In genomic region chr10:6130851-6131470, GRCh38 we compare ENCODE assay signal across 16 cellular contexts. TPM values are rescaled to one million over a fixed set of nuclear protein-coding genes. Genes with fewer than 3 reads are reported as not detected.
DNase-seq lines count a peak whose midpoint lies in the region; TF ChIP-seq lines count a peak whose summit lies in the region.
"Had no signal": no experiment of that assay in that cellular context is flagged by ENCODE, and none has a peak within 500 bp of the region (broad histone marks: within the 10 kb centered on the region; RNA-seq: fewer than 3 reads in every experiment).

No MANE protein-coding gene starts in this region.

- H4K20me1 ChIP-seq in smooth muscle cell (ENCODE audit: low read depth), result no peaks in the 10 kb centered on the region

- H3K27ac ChIP-seq in HEK293 (ENCODE audit: extremely low read depth, low read depth, low read length) (no peak overlapping the region), smooth muscle cell (ENCODE audit: low read depth) (peak overlapping the region; percentile 77)
- H3K27ac ChIP-seq: RWPE1 had no signal

- H3K9ac ChIP-seq in smooth muscle cell (ENCODE audit: low read depth), result no peak overlapping the region

- POLR2A ChIA-PET in HEK293 (lab: Yijun Ruan, JAX), result interaction anchor here (0.7 kb wide), 1 partner anchor 12 kb away, joined by 5 read pairs; no protein-coding TSS in a partner anchor

- no peaks in the 10 kb centered on the region for H3K4me1 ChIP-seq in HEK293 (ENCODE audit: control insufficient read depth, insufficient read depth, low read length)
- peaks cover 14% of the 10 kb centered on the region for H3K4me1 ChIP-seq in smooth muscle cell (ENCODE audit: low read depth)
- H3K4me1 ChIP-seq: BE2C had no signal

- H3K9me3 ChIP-seq in HEK293 (ENCODE audit: control insufficient read depth, insufficient read depth, low read depth, low read length) (no peaks in the 10 kb centered on the region), smooth muscle cell (replicated peaks; ENCODE audit: low read depth) (no peaks in the 10 kb centered on the region)
- H3K9me3 ChIP-seq: BE2C had no signal

- CTCF ChIA-PET in activated naive CD4-positive, alpha-beta T cell treated with anti-CD3 and anti-CD28 coated beads for 36 hours (lab: Charles Lee), result interaction anchor here (1.0 to 2.1 kb wide), 3 partner anchors 20 to 44 kb away, joined by 3 to 7 read pairs (median 3); no protein-coding TSS in a partner anchor
- CTCF ChIA-PET in HEK293 (lab: Yijun Ruan, JAX), result interaction anchor here (0.6 kb wide), 2 partner anchors 215 to 788 kb away, joined by 3 to 4 read pairs; no protein-coding TSS in a partner anchor

- WGBS in smooth muscle cell (ENCODE audit: low lambda C conversion rate), result 84% methylated on average over 7 of the region's 7 CpGs

- H3K4me2 ChIP-seq in smooth muscle cell, result peak overlapping the region; percentile 25

- no peak for DNase-seq in activated naive CD4-positive, alpha-beta T cell treated with anti-CD3 and anti-CD28 coated beads for 36 hours
- DNase-seq in activated naive CD4-positive, alpha-beta T cell (lab: John Stamatoyannopoulos, UW), result no peak
- DNase-seq in activated T-helper 2 cell treated with anti-CD3 and anti-CD28 coated beads, Interferon-gamma antibody, Interleukin-2, Interleukin-4, amounts not matched to agents 10 μg/mL and 5 μg/mL and 100 μg/mL, durations not matched to agents 14 hours and 24 hours and 36 hours (ENCODE audit: low spot score), result no peak
- no peak for DNase-seq in smooth muscle cell (lab: John Stamatoyannopoulos, UW; ENCODE audit: unreplicated experiment)
- no peak for DNase-seq in NCI-H446 treated with DMSO at 0.1 percent for 48 hours (lab: John Stamatoyannopoulos, UW)
- no peak for DNase-seq in HK-2 (ENCODE audit: unreplicated experiment)
- DNase-seq: BE2C; DMS79; H7; NCI-H187; NCI-H69; NK-92 treated with Interleukin-12 subunit alpha and Interleukin-12 subunit beta, amount 100 ng/mL, for 24 hours had no signal

- intact Hi-C loops in activated naive CD4-positive, alpha-beta T cell treated with anti-CD3 and anti-CD28 coated beads for 36 hours (cut with micrococcal nuclease), result loop anchor here (1.0 kb wide), 2 partner anchors 10 to 12 kb away; no protein-coding TSS in a partner anchor
- intact Hi-C loops in activated T-helper 2 cell treated with anti-CD3 and anti-CD28 coated beads, Interferon-gamma antibody, Interleukin-2, Interleukin-4, amounts not matched to agents 10 μg/mL and 5 μg/mL and 100 μg/mL, durations not matched to agents 14 hours and 24 hours and 36 hours (cut with micrococcal nuclease), result loop anchor here (1.0 to 10.0 kb wide), 2 partner anchors 10 to 374 kb away; no protein-coding TSS in a partner anchor

- no peak overlapping the region for H3K4me3 Mint-ChIP-seq in activated naive CD4-positive, alpha-beta T cell treated with anti-CD3 and anti-CD28 coated beads for 36 hours
- H3K4me3 Mint-ChIP-seq in activated T-helper 2 cell treated with anti-CD3 and anti-CD28 coated beads, Interferon-gamma antibody, Interleukin-2, Interleukin-4, amounts not matched to agents 10 μg/mL and 5 μg/mL and 100 μg/mL, durations not matched to agents 14 hours and 24 hours and 36 hours (ENCODE audit: low read depth), result no peak overlapping the region
- H3K4me3 Mint-ChIP-seq: CD8-positive, alpha-beta T cell; IgD-negative memory B cell had no signal

- peaks cover 52% of the 10 kb centered on the region for H3K4me1 Mint-ChIP-seq in activated naive CD4-positive, alpha-beta T cell treated with anti-CD3 and anti-CD28 coated beads for 36 hours (ENCODE audit: low read depth)
- H3K4me1 Mint-ChIP-seq in activated T-helper 2 cell treated with anti-CD3 and anti-CD28 coated beads, Interferon-gamma antibody, Interleukin-2, Interleukin-4, amounts not matched to agents 10 μg/mL and 5 μg/mL and 100 μg/mL, durations not matched to agents 14 hours and 24 hours and 36 hours (ENCODE audit: low read depth), result peaks cover 44% of the 10 kb centered on the region

- peak overlapping the region; percentile 80 for H3K27ac Mint-ChIP-seq in activated naive CD4-positive, alpha-beta T cell treated with anti-CD3 and anti-CD28 coated beads for 36 hours
- peak overlapping the region; percentile 49 for H3K27ac Mint-ChIP-seq in activated T-helper 2 cell treated with anti-CD3 and anti-CD28 coated beads, Interferon-gamma antibody, Interleukin-2, Interleukin-4, amounts not matched to agents 10 μg/mL and 5 μg/mL and 100 μg/mL, durations not matched to agents 14 hours and 24 hours and 36 hours
- H3K27ac Mint-ChIP-seq: CD8-positive, alpha-beta T cell had no signal

- H2AFZ ChIP-seq in smooth muscle cell (ENCODE audit: low read depth), result no peak overlapping the region

- H3K4me3 ChIP-seq in HEK293 (ENCODE audit: low read depth, low read length) (no peak overlapping the region), smooth muscle cell (no peak overlapping the region)

- no peaks in the 10 kb centered on the region for H3K36me3 ChIP-seq in HEK293 (ENCODE audit: control insufficient read depth in 2 of 2, insufficient read depth in 1 of 2, low read length in 2 of 2)
- H3K36me3 ChIP-seq in smooth muscle cell (ENCODE audit: low read depth), result no peaks in the 10 kb centered on the region
- H3K36me3 ChIP-seq: BE2C had no signal

- no peaks in the 10 kb centered on the region for H3K27me3 Mint-ChIP-seq in activated naive CD4-positive, alpha-beta T cell treated with anti-CD3 and anti-CD28 coated beads for 36 hours (ENCODE audit: low read depth)
- H3K27me3 Mint-ChIP-seq in activated T-helper 2 cell treated with anti-CD3 and anti-CD28 coated beads, Interferon-gamma antibody, Interleukin-2, Interleukin-4, amounts not matched to agents 10 μg/mL and 5 μg/mL and 100 μg/mL, durations not matched to agents 14 hours and 24 hours and 36 hours (ENCODE audit: low read depth), result peaks cover 5% of the 10 kb centered on the region

- no peaks in the 10 kb centered on the region for H3K79me2 ChIP-seq in smooth muscle cell (ENCODE audit: low read depth)

- no peaks in the 10 kb centered on the region for H3K9me3 Mint-ChIP-seq in activated naive CD4-positive, alpha-beta T cell treated with anti-CD3 and anti-CD28 coated beads for 36 hours
- H3K9me3 Mint-ChIP-seq in activated T-helper 2 cell treated with anti-CD3 and anti-CD28 coated beads, Interferon-gamma antibody, Interleukin-2, Interleukin-4, amounts not matched to agents 10 μg/mL and 5 μg/mL and 100 μg/mL, durations not matched to agents 14 hours and 24 hours and 36 hours, result no peaks in the 10 kb centered on the region
- H3K9me3 Mint-ChIP-seq: CD8-positive, alpha-beta T cell; IgD-negative memory B cell had no signal

- TF ChIP-seq CTCF in HEK293 (tag by site-specific recombination; IDR thresholded peaks at IDR 0.05), result no peak
- TF ChIP-seq CTCF in smooth muscle cell (IDR thresholded peaks at IDR 0.05; ENCODE audit: borderline replicate concordance, insufficient read depth, poor library complexity, severe bottlenecking), result no peak

- H3K36me3 Mint-ChIP-seq in activated naive CD4-positive, alpha-beta T cell treated with anti-CD3 and anti-CD28 coated beads for 36 hours (ENCODE audit: low read depth), result no peaks in the 10 kb centered on the region
- no peaks in the 10 kb centered on the region for H3K36me3 Mint-ChIP-seq in activated T-helper 2 cell treated with anti-CD3 and anti-CD28 coated beads, Interferon-gamma antibody, Interleukin-2, Interleukin-4, amounts not matched to agents 10 μg/mL and 5 μg/mL and 100 μg/mL, durations not matched to agents 14 hours and 24 hours and 36 hours (ENCODE audit: low read depth)
- H3K36me3 Mint-ChIP-seq: CD8-positive, alpha-beta T cell had no signal

- H3K27me3 ChIP-seq in smooth muscle cell (ENCODE audit: low read depth), result no peaks in the 10 kb centered on the region
- H3K27me3 ChIP-seq: BE2C had no signal

- H3F3A ChIP-seq in smooth muscle cell (ENCODE audit: low read depth), result peaks cover 6% of the 10 kb centered on the region

TF ChIP-seq in HEK293, 187 proteins besides CTCF, POLR2A, EP300 and RAD21:
- TF ChIP-seq GLIS1 (tag by site-specific recombination; IDR thresholded peaks at IDR 0.05) (0 out of 2 replicates have a peak, but pooled peaks have one; percentile 8), ZBTB11 (tag by site-specific recombination; conservative IDR thresholded peaks at IDR 0.05; ENCODE audit: low read depth) (no peak)
TF ChIP-seq in HEK293: peak in this region for 1.

RNA-seq across cellular contexts. Expression of gene RBM17, which starts 42.1 kb away (rescaled TPM):
- total RNA-seq in activated naive CD4-positive, alpha-beta T cell treated with anti-CD3 and anti-CD28 coated beads for 36 hours, result 100 to 1,000 TPM; 157 to 162 TPM
- total RNA-seq in activated T-helper 2 cell treated with anti-CD3 and anti-CD28 coated beads, Interferon-gamma antibody, Interleukin-2, Interleukin-4, amounts not matched to agents 10 μg/mL and 5 μg/mL and 100 μg/mL, durations not matched to agents 14 hours and 24 hours and 36 hours, result 257 and 266 TPM in 2 replicates
- 20.0 and 37.0 TPM in 2 replicates for total RNA-seq in smooth muscle cell
- 68.3 and 81.2 TPM in 2 replicates for polyA plus RNA-seq in smooth muscle cell
